Comparison of ENCODE assay signal across 3 cellular contexts in genomic region chr3:150543531-150543930, GRCh38.
TF ChIP-seq lines count a peak whose summit lies in the region.

No MANE protein-coding gene starts in this region.

TF ChIP-seq in SK-N-SH, 30 proteins besides CTCF, POLR2A, EP300 and RAD21:
- TF ChIP-seq SIN3A (IDR thresholded peaks at IDR 0.05; ENCODE audit: borderline replicate concordance, low read depth, low read length) (no peak), FOSL2 (IDR thresholded peaks at IDR 0.05; ENCODE audit: borderline replicate concordance, low read depth) (no peak), POLR2AphosphoS5 (IDR thresholded peaks at IDR 0.05; ENCODE audit: low read depth, low read length) (no peak), SMC3 (IDR thresholded peaks at IDR 0.05; ENCODE audit: low read depth, low read length) (no peak), MEF2A (IDR thresholded peaks at IDR 0.05; ENCODE audit: borderline replicate concordance, low read depth) (no peak), CHD2 (IDR thresholded peaks at IDR 0.05; ENCODE audit: low read length, partially characterized antibody) (no peak), ELF1 (IDR thresholded peaks at IDR 0.05) (no peak), PBX3 (IDR thresholded peaks at IDR 0.05) (no peak), GABPA (IDR thresholded peaks at IDR 0.05; ENCODE audit: low read depth) (no peak), RFX5 (IDR thresholded peaks at IDR 0.05; ENCODE audit: low read length) (no peak), MXI1 (IDR thresholded peaks at IDR 0.05; ENCODE audit: low read depth, low read length) (no peak)
- TF ChIP-seq, protein P1, sequence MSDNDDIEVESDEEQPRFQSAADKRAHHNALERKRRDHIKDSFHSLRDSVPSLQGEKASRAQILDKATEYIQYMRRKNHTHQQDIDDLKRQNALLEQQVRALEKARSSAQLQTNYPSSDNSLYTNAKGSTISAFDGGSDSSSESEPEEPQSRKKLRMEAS (IDR thresholded peaks at IDR 0.05; ENCODE audit: low read depth): no peak

TF ChIP-seq in SK-N-SH treated with all-trans-retinoic acid at 6 μM for 48 hours, 23 proteins besides CTCF, POLR2A, EP300 and RAD21:
- TF ChIP-seq, protein P2, sequence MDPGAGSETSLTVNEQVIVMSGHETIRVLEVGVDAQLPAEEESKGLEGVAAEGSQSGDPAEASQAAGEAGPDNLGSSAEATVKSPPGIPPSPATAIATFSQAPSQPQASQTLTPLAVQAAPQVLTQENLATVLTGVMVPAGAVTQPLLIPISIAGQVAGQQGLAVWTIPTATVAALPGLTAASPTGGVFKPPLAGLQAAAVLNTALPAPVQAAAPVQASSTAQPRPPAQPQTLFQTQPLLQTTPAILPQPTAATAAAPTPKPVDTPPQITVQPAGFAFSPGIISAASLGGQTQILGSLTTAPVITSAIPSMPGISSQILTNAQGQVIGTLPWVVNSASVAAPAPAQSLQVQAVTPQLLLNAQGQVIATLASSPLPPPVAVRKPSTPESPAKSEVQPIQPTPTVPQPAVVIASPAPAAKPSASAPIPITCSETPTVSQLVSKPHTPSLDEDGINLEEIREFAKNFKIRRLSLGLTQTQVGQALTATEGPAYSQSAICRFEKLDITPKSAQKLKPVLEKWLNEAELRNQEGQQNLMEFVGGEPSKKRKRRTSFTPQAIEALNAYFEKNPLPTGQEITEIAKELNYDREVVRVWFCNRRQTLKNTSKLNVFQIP (CRISPR knock-in tag; IDR thresholded peaks at IDR 0.05; ENCODE audit: borderline replicate concordance, low read depth): no peak
TF ChIP-seq in SK-N-SH treated with all-trans-retinoic acid at 6 μM for 48 hours: peak in this region for 0.

TF ChIP-seq in neural cell, 6 proteins besides CTCF, POLR2A, EP300 and RAD21 (continued from another document):
- TF ChIP-seq SMC3 (conservative IDR thresholded peaks at IDR 0.05; ENCODE audit: poor library complexity) (no peak), POLR2AphosphoS5 (IDR thresholded peaks at IDR 0.05) (no peak), TAF1 (IDR thresholded peaks at IDR 0.05; ENCODE audit: low read depth) (no peak)
- TF ChIP-seq, protein P3, sequence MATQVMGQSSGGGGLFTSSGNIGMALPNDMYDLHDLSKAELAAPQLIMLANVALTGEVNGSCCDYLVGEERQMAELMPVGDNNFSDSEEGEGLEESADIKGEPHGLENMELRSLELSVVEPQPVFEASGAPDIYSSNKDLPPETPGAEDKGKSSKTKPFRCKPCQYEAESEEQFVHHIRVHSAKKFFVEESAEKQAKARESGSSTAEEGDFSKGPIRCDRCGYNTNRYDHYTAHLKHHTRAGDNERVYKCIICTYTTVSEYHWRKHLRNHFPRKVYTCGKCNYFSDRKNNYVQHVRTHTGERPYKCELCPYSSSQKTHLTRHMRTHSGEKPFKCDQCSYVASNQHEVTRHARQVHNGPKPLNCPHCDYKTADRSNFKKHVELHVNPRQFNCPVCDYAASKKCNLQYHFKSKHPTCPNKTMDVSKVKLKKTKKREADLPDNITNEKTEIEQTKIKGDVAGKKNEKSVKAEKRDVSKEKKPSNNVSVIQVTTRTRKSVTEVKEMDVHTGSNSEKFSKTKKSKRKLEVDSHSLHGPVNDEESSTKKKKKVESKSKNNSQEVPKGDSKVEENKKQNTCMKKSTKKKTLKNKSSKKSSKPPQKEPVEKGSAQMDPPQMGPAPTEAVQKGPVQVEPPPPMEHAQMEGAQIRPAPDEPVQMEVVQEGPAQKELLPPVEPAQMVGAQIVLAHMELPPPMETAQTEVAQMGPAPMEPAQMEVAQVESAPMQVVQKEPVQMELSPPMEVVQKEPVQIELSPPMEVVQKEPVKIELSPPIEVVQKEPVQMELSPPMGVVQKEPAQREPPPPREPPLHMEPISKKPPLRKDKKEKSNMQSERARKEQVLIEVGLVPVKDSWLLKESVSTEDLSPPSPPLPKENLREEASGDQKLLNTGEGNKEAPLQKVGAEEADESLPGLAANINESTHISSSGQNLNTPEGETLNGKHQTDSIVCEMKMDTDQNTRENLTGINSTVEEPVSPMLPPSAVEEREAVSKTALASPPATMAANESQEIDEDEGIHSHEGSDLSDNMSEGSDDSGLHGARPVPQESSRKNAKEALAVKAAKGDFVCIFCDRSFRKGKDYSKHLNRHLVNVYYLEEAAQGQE (IDR thresholded peaks at IDR 0.05; ENCODE audit: borderline replicate concordance): no peak
TF ChIP-seq in neural cell: peak in this region for 0.
